Comparison of ENCODE assay signal across 8 cellular contexts in the genomic region with DNA sequence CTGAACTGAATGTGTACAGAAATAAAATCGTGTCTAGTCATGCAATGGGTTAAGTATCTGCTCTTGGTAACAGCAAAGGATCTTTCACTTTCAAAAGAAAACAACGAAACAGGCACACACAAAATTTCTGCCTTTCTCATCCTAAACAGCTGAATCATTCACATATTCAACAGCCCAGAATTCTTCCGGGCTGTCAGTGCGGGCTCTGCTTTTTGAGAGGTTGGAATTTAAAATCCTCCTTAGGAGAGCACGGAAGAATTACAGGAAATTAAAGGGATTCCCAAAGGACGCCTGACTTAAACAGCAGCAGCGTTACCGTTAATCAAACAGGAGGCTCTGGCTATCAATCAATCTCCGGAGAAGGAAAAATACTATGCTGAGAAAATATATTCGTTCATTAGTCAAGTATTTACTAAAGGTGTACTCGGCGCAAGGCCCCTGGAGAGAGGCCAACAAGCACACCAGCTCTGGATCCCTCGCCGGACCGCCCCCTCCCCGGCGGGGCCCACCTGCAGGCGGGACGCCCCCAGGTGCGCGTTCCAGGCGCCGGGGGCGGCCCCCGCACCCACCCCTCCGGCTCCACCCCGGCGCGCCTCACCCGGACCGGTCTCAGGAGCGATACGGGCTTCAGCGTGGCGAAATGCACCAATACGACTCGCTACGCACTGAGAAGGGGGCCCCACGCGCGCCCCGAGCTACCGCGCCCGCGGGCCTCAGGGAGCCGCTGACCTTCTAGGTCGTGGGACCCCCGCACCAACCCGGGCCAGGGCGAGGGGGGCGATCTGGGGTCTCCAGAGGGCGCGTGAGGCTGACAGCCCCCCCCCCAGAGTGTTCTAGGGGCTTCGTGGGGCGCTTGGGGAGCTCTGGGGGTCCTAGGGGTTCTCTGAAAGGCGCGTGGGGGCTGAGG. TPM values are rescaled to one million over a fixed set of nuclear protein-coding genes. Genes with fewer than 3 reads are reported as not detected.
DNase-seq lines count a peak whose midpoint lies in the region; ATAC-seq and TF ChIP-seq lines count a peak whose summit lies in the region.

No MANE protein-coding gene starts in this region.

- H3K4me3 ChIP-seq in GM12875 (ENCODE audit: low read depth, low read length) (peak overlapping the region; percentile 78), cardiac muscle cell (peak overlapping the region; percentile 98), trophoblast cell (ENCODE audit: low read depth, low read length) (peak overlapping the region; percentile 99)

- H3K36me3 ChIP-seq in cardiac muscle cell (no peaks in the 10 kb centered on the region), trophoblast cell (ENCODE audit: control insufficient read depth in 1 of 2, insufficient read depth in 2 of 2, low read length in 2 of 2) (no peaks in the 10 kb centered on the region)

- no peaks in the 10 kb centered on the region for H3K9me3 Mint-ChIP-seq in activated naive CD8-positive, alpha-beta T cell (ENCODE audit: low read depth)

- H3K4me1 ChIP-seq in cardiac muscle cell (ENCODE audit: low read depth) (peaks cover 7% of the 10 kb centered on the region), trophoblast cell (ENCODE audit: control insufficient read depth in 1 of 2, insufficient read depth in 2 of 2, low read length in 2 of 2) (no peaks in the 10 kb centered on the region)

- peaks cover 7% of the 10 kb centered on the region for H3K79me1 ChIP-seq in trophoblast cell (ENCODE audit: low read length)

- H4K8ac ChIP-seq in trophoblast cell (ENCODE audit: low read depth, low read length), result peak overlapping the region; percentile 98

- H3K27ac Mint-ChIP-seq in activated naive CD8-positive, alpha-beta T cell, result peak overlapping the region; percentile 97

- peak overlapping the region; percentile 98 for H3K4me3 Mint-ChIP-seq in activated naive CD8-positive, alpha-beta T cell

- H3K9me3 ChIP-seq in cardiac muscle cell (ENCODE audit: low read depth), result no peaks in the 10 kb centered on the region
- no peaks in the 10 kb centered on the region for H3K9me3 ChIP-seq in trophoblast cell (ENCODE audit: insufficient read depth, low read depth, low read length)

- H2BK5ac ChIP-seq in trophoblast cell (ENCODE audit: low read depth, low read length, poor library complexity), result no peak overlapping the region

- peak overlapping the region; percentile 96 for H3K4me2 ChIP-seq in trophoblast cell (ENCODE audit: low read length)

- H2AK5ac ChIP-seq in trophoblast cell (ENCODE audit: low read length), result no peak overlapping the region

- no CpG with 5 or more reads among the region's 58 CpGs for WGBS in trophoblast cell (ENCODE audit: extremely low coverage, insufficient coverage, insufficient read length)

- no peak overlapping the region for H3K23ac ChIP-seq in trophoblast cell (ENCODE audit: low read length)

- in situ Hi-C loops in SK-MEL-5 (cut with HindIII; ENCODE audit: low pct_unique_long_range_greater_than_20kb, low sequenced_read_pairs), result no loop called here

- H3K27me3 ChIP-seq in cardiac muscle cell (no peaks in the 10 kb centered on the region), trophoblast cell (ENCODE audit: insufficient read depth, low read length) (no peaks in the 10 kb centered on the region)

- peaks cover 39% of the 10 kb centered on the region for H3K4me1 Mint-ChIP-seq in activated naive CD8-positive, alpha-beta T cell (ENCODE audit: low read depth)

- peak overlapping the region; percentile 99 for H3K14ac ChIP-seq in trophoblast cell (ENCODE audit: low read length)

- TF ChIP-seq CTCF in GM12875 (IDR thresholded peaks at IDR 0.05; ENCODE audit: borderline replicate concordance, insufficient read depth, low read depth, low read length), result no peak
- TF ChIP-seq CTCF in cardiac muscle cell (IDR thresholded peaks at IDR 0.05; ENCODE audit: low read depth, low read length), result no peak

- peak overlapping the region; percentile 96 for H4K91ac ChIP-seq in trophoblast cell (ENCODE audit: low read depth, low read length)

- H3K27ac ChIP-seq in cardiac muscle cell, result peak overlapping the region; percentile 34
- H3K27ac ChIP-seq in trophoblast cell (ENCODE audit: low read depth, low read length), result peak overlapping the region; percentile 27

- peak overlapping the region; percentile 96 for H3K9ac ChIP-seq in trophoblast cell (ENCODE audit: low read length)

- H2BK120ac ChIP-seq in trophoblast cell (ENCODE audit: insufficient read depth, low read length, poor library complexity), result peak overlapping the region; percentile 85

- peak overlapping the region; percentile 96 for H3K4ac ChIP-seq in trophoblast cell (ENCODE audit: low read depth, low read length)

- peak overlapping the region; percentile 97 for H4K12ac ChIP-seq in trophoblast cell (ENCODE audit: low read depth, low read length)

- peak overlapping the region; percentile 25 for H2AFZ ChIP-seq in trophoblast cell (ENCODE audit: insufficient read depth, low read length, poor library complexity)

- peak; percentile 43 for ATAC-seq in HG03095 (IDR thresholded peaks at IDR 0.05; ENCODE audit: unreplicated experiment)
- no peak for ATAC-seq in HG03565 (IDR thresholded peaks at IDR 0.05; ENCODE audit: unreplicated experiment)

- H3K79me2 ChIP-seq in trophoblast cell (ENCODE audit: control insufficient read depth, insufficient read depth, low read length, poor library complexity), result peaks cover 9% of the 10 kb centered on the region

- no peak overlapping the region for H2BK12ac ChIP-seq in trophoblast cell (ENCODE audit: low read length)

- H3K36me3 Mint-ChIP-seq in activated naive CD8-positive, alpha-beta T cell, result no peaks in the 10 kb centered on the region

- peak; percentile 28 for DNase-seq in SK-MEL-5 (ENCODE audit: low read depth, low spot score)
- peak; percentile 45 to 65 for DNase-seq in cardiac muscle cell (ENCODE audit: low read depth in 1 of 2, low spot score in 1 of 2)
- peak; percentile 65 to 85 for DNase-seq in trophoblast cell
- DNase-seq in NCI-H1436 treated with DMSO at 0.1 percent for 48 hours (lab: John Stamatoyannopoulos, UW), result no peak

- peaks cover 4% of the 10 kb centered on the region for H3K27me3 Mint-ChIP-seq in activated naive CD8-positive, alpha-beta T cell

- peak overlapping the region; percentile 46 for H3K18ac ChIP-seq in trophoblast cell (ENCODE audit: low read length)

RNA-seq across cellular contexts. Expression of a gene that starts 1.0 kb away (rescaled TPM):
- 9.4 and 13.1 TPM in 2 replicates for total RNA-seq in SK-MEL-5 (2014; rRNA removed; shearing (Covaris generic))
- polyA plus RNA-seq in SK-MEL-5 (2015; cell fraction: cytosol; rRNA removed), result 6.8 and 7.7 TPM in 2 replicates
- polyA plus RNA-seq in SK-MEL-5 (2015; cell fraction: nucleus; rRNA removed), result 66.1 and 74.1 TPM in 2 replicates
- total RNA-seq in cardiac muscle cell, result 10.0 and 16.6 TPM in 2 replicates
- 12.9 and 27.2 TPM in 2 replicates for polyA plus RNA-seq in cardiac muscle cell
- 3.9 and 4.0 TPM in 2 replicates for polyA plus RNA-seq in trophoblast cell (2013)

RNA-seq across cellular contexts. Expression of a gene that starts 19.2 kb away (rescaled TPM):
- not detected in 2 replicates for total RNA-seq in SK-MEL-5 (2014; rRNA removed; shearing (Covaris generic))
- not detected in 2 replicates for polyA plus RNA-seq in SK-MEL-5 (2015; cell fraction: cytosol; rRNA removed)
- polyA plus RNA-seq in SK-MEL-5 (2015; cell fraction: nucleus; rRNA removed), result not detected in 2 replicates
- not detected in 2 replicates for total RNA-seq in cardiac muscle cell
- not detected in 2 replicates for polyA plus RNA-seq in cardiac muscle cell
- not detected in 2 replicates for polyA plus RNA-seq in trophoblast cell (2013)

RNA-seq across cellular contexts. Expression of a gene that starts 32.4 kb away (rescaled TPM):
- total RNA-seq in SK-MEL-5 (2014; rRNA removed; shearing (Covaris generic)), result not detected in 2 replicates
- not detected in 2 replicates for polyA plus RNA-seq in SK-MEL-5 (2015; cell fraction: cytosol; rRNA removed)
- not detected in 2 replicates for polyA plus RNA-seq in SK-MEL-5 (2015; cell fraction: nucleus; rRNA removed)
- not detected in 2 replicates for total RNA-seq in cardiac muscle cell
- not detected in 2 replicates for polyA plus RNA-seq in cardiac muscle cell
- not detected in 2 replicates for polyA plus RNA-seq in trophoblast cell (2013)

RNA-seq across cellular contexts. Expression of a gene that starts 58.3 kb away (rescaled TPM):
- total RNA-seq in SK-MEL-5 (2014; rRNA removed; shearing (Covaris generic)), result 22.6 and 23.8 TPM in 2 replicates
- 25.2 and 44.2 TPM in 2 replicates for polyA plus RNA-seq in SK-MEL-5 (2015; cell fraction: cytosol; rRNA removed)
- 34.8 and 35.5 TPM in 2 replicates for polyA plus RNA-seq in SK-MEL-5 (2015; cell fraction: nucleus; rRNA removed)
- total RNA-seq in cardiac muscle cell, result 19.0 and 20.2 TPM in 2 replicates
- 7.4 and 10.4 TPM in 2 replicates for polyA plus RNA-seq in cardiac muscle cell
- polyA plus RNA-seq in trophoblast cell (2013), result 6.4 and 6.5 TPM in 2 replicates
